In genomic region chr22:31620756-31621480, GRCh38 we compare ENCODE assay signal across 1 cellular context.
A peak's percentile ranks its signal among the peaks of the same experiment; 100 is the strongest.
TF ChIP-seq lines count a peak whose summit lies in the region.

No MANE protein-coding gene starts in this region.

TF ChIP-seq in GM12891, 5 proteins besides CTCF, POLR2A, EP300 and RAD21:
- TF ChIP-seq POLR2AphosphoS5 (IDR thresholded peaks at IDR 0.05; ENCODE audit: low read depth, low read length) (0 out of 2 replicates have a peak, but pooled peaks have one; percentile 44), POU2F2 (IDR thresholded peaks at IDR 0.05; ENCODE audit: low read depth, low read length) (0 out of 2 replicates have a peak, but pooled peaks have one; percentile 5), TAF1 (IDR thresholded peaks at IDR 0.05; ENCODE audit: low read depth, low read length) (no peak), PAX5 (IDR thresholded peaks at IDR 0.05; ENCODE audit: insufficient read depth, low read length, severe bottlenecking) (no peak), SPI1 (IDR thresholded peaks at IDR 0.05; ENCODE audit: low read depth, low read length) (no peak)
